14 cellular contexts compared by ENCODE assay signal in the genomic region with DNA sequence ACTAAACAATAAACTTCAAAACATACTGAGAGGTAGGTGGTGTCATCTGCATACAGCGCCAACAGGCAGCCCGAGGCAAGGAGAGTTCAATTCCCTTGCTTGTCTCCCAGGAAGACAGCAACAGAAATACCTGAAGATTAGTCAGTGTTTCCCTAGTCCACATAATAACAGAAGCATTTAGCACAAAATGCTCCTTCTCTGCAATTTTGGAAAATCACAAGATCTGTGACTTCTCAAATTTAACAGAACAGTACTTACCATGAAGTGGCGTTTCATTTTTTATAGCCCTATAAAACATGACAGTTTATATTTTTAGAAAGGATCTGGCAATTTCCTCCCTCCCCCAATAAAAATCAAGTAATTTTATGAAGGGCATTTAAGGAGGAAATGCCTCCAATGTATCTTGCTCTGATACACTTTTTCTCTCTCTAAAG.
A peak's percentile ranks its signal among the peaks of the same experiment; 100 is the strongest.
DNase-seq lines count a peak whose midpoint lies in the region; ATAC-seq, FAIRE-seq and TF ChIP-seq lines count a peak whose summit lies in the region.
"Had no signal": no experiment of that assay in that cellular context is flagged by ENCODE, and none has a peak within 500 bp of the region (broad histone marks: within the 10 kb centered on the region; RNA-seq: fewer than 3 reads in every experiment).

No MANE protein-coding gene starts in this region.

- H2BK5ac ChIP-seq in mesendoderm (ENCODE audit: low read length) = no peak overlapping the region

- H3K79me2 ChIP-seq in mesendoderm (ENCODE audit: control insufficient read depth, insufficient read depth, low read length) = no peaks in the 10 kb centered on the region

- no TSS peak for BruUV-seq in A673 (replicated peaks; lab: Mats Ljungman, UMichigan)

- H3K9ac ChIP-seq in HUES64 (ENCODE audit: low read depth, low read length) (no peak overlapping the region), mesendoderm (ENCODE audit: low read length) (no peak overlapping the region)

- H3K23ac ChIP-seq in mesendoderm (ENCODE audit: low read length) = no peak overlapping the region

- ATAC-seq in GM18502 (IDR thresholded peaks at IDR 0.05; ENCODE audit: poor library complexity, unreplicated experiment) = no peak
- ATAC-seq: activated T-helper 17 cell treated with anti-CD3 and anti-CD28 coated beads, Interleukin-2, amount 50 U/mL, for 72 hours had no signal

- no peaks in the 10 kb centered on the region for H3K27me3 Mint-ChIP-seq in activated naive CD4-positive, alpha-beta T cell treated with anti-CD3 and anti-CD28 coated beads, Interleukin-2, amount 10 ng/mL, durations not matched to agents 7 days and 5 days

- FAIRE-seq in bronchial epithelial cell (lab: Jason Lieb, UNC) = peak; percentile 66
- FAIRE-seq: small intestine had no signal

- TF ChIP-seq CTCF in A673 (conservative IDR thresholded peaks at IDR 0.05; ENCODE audit: low read depth, low read length) = no peak
- TF ChIP-seq CTCF in bronchial epithelial cell (IDR thresholded peaks at IDR 0.05; ENCODE audit: insufficient read depth, low read length, severe bottlenecking) = no peak

- 49% methylated on average over 3 of the region's 3 CpGs for WGBS in HUES64
- no CpG with 5 or more reads among the region's 3 CpGs for WGBS in mesendoderm (ENCODE audit: extremely low coverage, insufficient coverage, low lambda C conversion rate)

- no peak overlapping the region for H3K4me2 ChIP-seq in mesendoderm (ENCODE audit: low read length)

- peaks cover 2% of the 10 kb centered on the region for H3K9me3 Mint-ChIP-seq in activated naive CD4-positive, alpha-beta T cell treated with anti-CD3 and anti-CD28 coated beads, Interleukin-2, amount 10 ng/mL, durations not matched to agents 7 days and 5 days
- H3K9me3 Mint-ChIP-seq: activated T-helper 17 cell treated with anti-CD3 and anti-CD28 coated beads, Interleukin-2, amount 50 U/mL, for 72 hours had no signal

- H3K27ac ChIP-seq in A673 (ENCODE audit: low read depth, low read length, poor library complexity, severe bottlenecking) (no peak overlapping the region), HUES64 (ENCODE audit: low read depth, low read length) (no peak overlapping the region), mesendoderm (ENCODE audit: low read depth, low read length) (no peak overlapping the region)
- H3K27ac ChIP-seq: upper lobe of left lung had no signal

- H3K4me3 ChIP-seq in A673 (ENCODE audit: low read depth, low read length, poor library complexity, severe bottlenecking) (no peak overlapping the region), HUES64 (ENCODE audit: low read length) (peak overlapping the region; percentile 55; the same call in 1 of the 2 replicates), bronchial epithelial cell (ENCODE audit: low read depth, low read length) (no peak overlapping the region), mesendoderm (ENCODE audit: low read length) (no peak overlapping the region)
- H3K4me3 ChIP-seq: upper lobe of left lung had no signal

- peaks cover 14% of the 10 kb centered on the region for H3K4me1 ChIP-seq in A673 (ENCODE audit: insufficient read depth, low read length, poor library complexity, severe bottlenecking)
- H3K4me1 ChIP-seq in HUES64 (ENCODE audit: insufficient read depth, low read length) = peaks cover 20% of the 10 kb centered on the region
- H3K4me1 ChIP-seq in mesendoderm (ENCODE audit: control insufficient read depth, low read depth, low read length) = no peaks in the 10 kb centered on the region

- no peaks in the 10 kb centered on the region for H3K36me3 ChIP-seq in A673 (ENCODE audit: insufficient read depth, low read length, poor library complexity, severe bottlenecking)
- H3K36me3 ChIP-seq in HUES64 (ENCODE audit: insufficient read depth, low read length) = no peaks in the 10 kb centered on the region
- no peaks in the 10 kb centered on the region for H3K36me3 ChIP-seq in bronchial epithelial cell (ENCODE audit: control insufficient read depth, insufficient read depth, low read length)
- no peaks in the 10 kb centered on the region for H3K36me3 ChIP-seq in mesendoderm (ENCODE audit: control insufficient read depth, insufficient read depth, low read length)
- H3K36me3 ChIP-seq: upper lobe of left lung had no signal

- H3K4ac ChIP-seq in mesendoderm (ENCODE audit: low read depth, low read length) = no peak overlapping the region

- no peak overlapping the region for H4K5ac ChIP-seq in mesendoderm (ENCODE audit: low read length)

- CTCF ChIA-PET in A673 (lab: Charles Lee) = no interaction called here
- CTCF ChIA-PET in activated naive CD4-positive, alpha-beta T cell treated with anti-CD3 and anti-CD28 coated beads, Interleukin-2, amount 10 ng/mL, durations not matched to agents 7 days and 5 days (lab: Charles Lee) = no interaction called here

- H3K18ac ChIP-seq in mesendoderm (ENCODE audit: low read length) = peak overlapping the region; percentile 60

- no peaks in the 10 kb centered on the region for H3K79me1 ChIP-seq in mesendoderm (ENCODE audit: low read length)

- H3K56ac ChIP-seq in mesendoderm (ENCODE audit: low read length) = no peak overlapping the region

- DNase-seq in A673 (ENCODE audit: low spot score) = peak; percentile 21
- DNase-seq in bronchial epithelial cell (ENCODE audit: low read depth) = peak; percentile 88
- DNase-seq in mesendoderm = peak; percentile 60
- no peak for DNase-seq in activated CD4-positive, alpha-beta T cell treated with anti-CD3 and anti-CD28 coated beads for 1 hour
- DNase-seq in COR-L47 (lab: John Stamatoyannopoulos, UW) = no peak
- no peak for DNase-seq in activated naive CD4-positive, alpha-beta T cell treated with anti-CD3 and anti-CD28 coated beads, Interleukin-2, amount 10 ng/mL, durations not matched to agents 7 days and 5 days
- DNase-seq: activated CD4-positive, alpha-beta T cell treated with anti-CD3 and anti-CD28 coated beads, Interleukin-2, amount 10 ng/mL, durations not matched to agents 24 days and 14 days; erythroblast; NCI-H2029; small intestine; upper lobe of left lung had no signal

- no peak overlapping the region for H4K8ac ChIP-seq in mesendoderm (ENCODE audit: low read depth, low read length)

- POLR2A ChIA-PET in A673 (lab: Charles Lee; ENCODE audit: low non-redundant PET) = no interaction called here

- intact Hi-C loops in A673 (cut with micrococcal nuclease; ENCODE audit: unreplicated experiment) = no loop called here

- no peak overlapping the region for H3K27ac Mint-ChIP-seq in activated naive CD4-positive, alpha-beta T cell treated with anti-CD3 and anti-CD28 coated beads, Interleukin-2, amount 10 ng/mL, durations not matched to agents 7 days and 5 days
- H3K27ac Mint-ChIP-seq: activated CD4-positive, alpha-beta T cell treated with anti-CD3 and anti-CD28 coated beads, Interleukin-2, amount 10 ng/mL, durations not matched to agents 24 days and 14 days; activated T-helper 17 cell treated with anti-CD3 and anti-CD28 coated beads, Interleukin-2, amount 50 U/mL, for 72 hours had no signal

- no peak overlapping the region for H3K4me3 Mint-ChIP-seq in activated naive CD4-positive, alpha-beta T cell treated with anti-CD3 and anti-CD28 coated beads, Interleukin-2, amount 10 ng/mL, durations not matched to agents 7 days and 5 days
- H3K4me3 Mint-ChIP-seq: activated CD4-positive, alpha-beta T cell treated with anti-CD3 and anti-CD28 coated beads, Interleukin-2, amount 10 ng/mL, durations not matched to agents 24 days and 14 days; activated T-helper 17 cell treated with anti-CD3 and anti-CD28 coated beads, Interleukin-2, amount 50 U/mL, for 72 hours had no signal

- no peaks in the 10 kb centered on the region for H3K9me3 ChIP-seq in A673 (ENCODE audit: low read depth, low read length, poor library complexity, severe bottlenecking)
- peaks cover 20% of the 10 kb centered on the region for H3K9me3 ChIP-seq in HUES64 (ENCODE audit: insufficient read depth, low read depth, low read length)
- H3K9me3 ChIP-seq: upper lobe of left lung had no signal

- H3K27me3 ChIP-seq in A673 (replicated peaks; ENCODE audit: insufficient read depth, low read depth, low read length, poor library complexity) (no peaks in the 10 kb centered on the region), HUES64 (ENCODE audit: insufficient read depth, low read length) (no peaks in the 10 kb centered on the region), bronchial epithelial cell (ENCODE audit: control insufficient read depth, insufficient read depth, low read length) (no peaks in the 10 kb centered on the region), mesendoderm (ENCODE audit: insufficient read depth, low read length, poor library complexity) (no peaks in the 10 kb centered on the region)
- H3K27me3 ChIP-seq: upper lobe of left lung had no signal

- no peak overlapping the region for H2AK5ac ChIP-seq in mesendoderm (ENCODE audit: low read length)

- H2BK15ac ChIP-seq in mesendoderm (replicated peaks; ENCODE audit: low read depth) = no peak overlapping the region

- no peaks in the 10 kb centered on the region for H3K4me1 Mint-ChIP-seq in activated naive CD4-positive, alpha-beta T cell treated with anti-CD3 and anti-CD28 coated beads, Interleukin-2, amount 10 ng/mL, durations not matched to agents 7 days and 5 days
- H3K4me1 Mint-ChIP-seq: activated CD4-positive, alpha-beta T cell treated with anti-CD3 and anti-CD28 coated beads, Interleukin-2, amount 10 ng/mL, durations not matched to agents 24 days and 14 days; activated T-helper 17 cell treated with anti-CD3 and anti-CD28 coated beads, Interleukin-2, amount 50 U/mL, for 72 hours had no signal

- no peaks in the 10 kb centered on the region for H3K36me3 Mint-ChIP-seq in activated naive CD4-positive, alpha-beta T cell treated with anti-CD3 and anti-CD28 coated beads, Interleukin-2, amount 10 ng/mL, durations not matched to agents 7 days and 5 days

- no peak overlapping the region for H2BK120ac ChIP-seq in mesendoderm (ENCODE audit: low read depth, low read length)

Comparison
In these comparisons a context has a peak if more than half of its experiments do, and no peak if none do; other contexts are left out.
1. DNase-seq: peak in A673 (single experiment), bronchial epithelial cell (single experiment) and mesendoderm (single experiment); none in activated CD4-positive, alpha-beta T cell treated with anti-CD3 and anti-CD28 coated beads for 1 hour (single experiment), COR-L47 (single experiment) and activated naive CD4-positive, alpha-beta T cell treated with anti-CD3 and anti-CD28 coated beads, Interleukin-2, amount 10 ng/mL, durations not matched to agents 7 days and 5 days (single experiment).